ENCODE assay signal across 10 cellular contexts in genomic region chr16:30382398-30383015, GRCh38. TPM values are rescaled to one million over a fixed set of nuclear protein-coding genes. Genes with fewer than 3 reads are reported as not detected.
A peak's percentile ranks its signal among the peaks of the same experiment; 100 is the strongest.
DNase-seq lines count a peak whose midpoint lies in the region; ATAC-seq and TF ChIP-seq lines count a peak whose summit lies in the region.
"Had no signal": no experiment of that assay in that cellular context is flagged by ENCODE, and none has a peak within 500 bp of the region (broad histone marks: within the 10 kb centered on the region; RNA-seq: fewer than 3 reads in every experiment).

A gene with protein sequence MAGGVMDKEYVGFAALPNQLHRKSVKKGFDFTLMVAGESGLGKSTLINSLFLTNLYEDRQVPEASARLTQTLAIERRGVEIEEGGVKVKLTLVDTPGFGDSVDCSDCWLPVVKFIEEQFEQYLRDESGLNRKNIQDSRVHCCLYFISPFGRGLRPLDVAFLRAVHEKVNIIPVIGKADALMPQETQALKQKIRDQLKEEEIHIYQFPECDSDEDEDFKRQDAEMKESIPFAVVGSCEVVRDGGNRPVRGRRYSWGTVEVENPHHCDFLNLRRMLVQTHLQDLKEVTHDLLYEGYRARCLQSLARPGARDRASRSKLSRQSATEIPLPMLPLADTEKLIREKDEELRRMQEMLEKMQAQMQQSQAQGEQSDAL (minus strand): TSS chr16:30382561. CDS start chr16:30382542, 19 bp downstream.

- H3K9me3 ChIP-seq in mucosa of descending colon (no peaks in the 10 kb centered on the region), thymus (ENCODE audit: control insufficient read depth) (peaks cover 2% of the 10 kb centered on the region), gastrocnemius medialis (no peaks in the 10 kb centered on the region)
- H3K9me3 ChIP-seq: A549 had no signal

- no peak for TF ChIP-seq CTCF in mucosa of descending colon (IDR thresholded peaks at IDR 0.05)
- TF ChIP-seq CTCF in gastrocnemius medialis (IDR thresholded peaks at IDR 0.05 in 4 of 5, conservative IDR thresholded peaks at IDR 0.05 in 1 of 5): no peak

- H3K27me3 ChIP-seq in thymus (ENCODE audit: control insufficient read depth, insufficient read depth): no peaks in the 10 kb centered on the region
- no peaks in the 10 kb centered on the region for H3K27me3 ChIP-seq in gastrocnemius medialis

- ATAC-seq in mucosa of descending colon (peak; percentile 7), gastrocnemius medialis (no peak)
- ATAC-seq: A549, Panc1 had no signal

- 5% methylated on average over 11 of the region's 11 CpGs for WGBS in thymus

- intact Hi-C loops in mucosa of descending colon (cut with DNase I, micrococcal nuclease): no loop called here
- intact Hi-C loops in gastrocnemius medialis (cut with DNase I; ENCODE audit: low total_unique reads): no loop called here

- no peak for TF ChIP-seq POLR2A in gastrocnemius medialis (IDR thresholded peaks at IDR 0.05)

- H3K27ac ChIP-seq in thymus (ENCODE audit: low read depth): peak within 1 kb of the TSS; percentile 97
- H3K27ac ChIP-seq in gastrocnemius medialis: peak within 1 kb of the TSS in 2 of 4 donors; percentile 38 to 44
- H3K27ac ChIP-seq: A549 had no signal

- DNase-seq in NCI-H1436 (lab: John Stamatoyannopoulos, UW): peak; percentile 59
- DNase-seq in NCI-H1436 treated with DMSO at 0.1 percent for 48 hours (lab: John Stamatoyannopoulos, UW): no peak
- DNase-seq in activated CD8-positive, alpha-beta memory T cell treated with anti-CD3 and anti-CD28 coated beads for 48 hours (ENCODE audit: low read depth in 2 of 3, low spot score in 2 of 3): peak; percentile 59 to 61 (median 60)
- DNase-seq in mucosa of descending colon: peak; percentile 58 to 84 (median 66)
- DNase-seq in globus pallidus (ENCODE audit: low spot score): no peak
- DNase-seq in gastrocnemius medialis: no peak
- no peak for DNase-seq in cortex of kidney (lab: John Stamatoyannopoulos, UW)

- in situ Hi-C loops in gastrocnemius medialis (cut with MboI; ENCODE audit: low sequenced_read_pairs in 4 of 4): no loop called here

- H3K4me3 ChIP-seq in mucosa of descending colon (no peak within 1 kb of the TSS), thymus (ENCODE audit: low read length) (peak within 1 kb of the TSS; percentile 74), gastrocnemius medialis (no peak within 1 kb of the TSS)
- H3K4me3 ChIP-seq: A549 had no signal

- no peaks in the 10 kb centered on the region for H3K36me3 ChIP-seq in mucosa of descending colon (ENCODE audit: low read depth)
- H3K36me3 ChIP-seq in thymus (ENCODE audit: control insufficient read depth, insufficient read depth): no peaks in the 10 kb centered on the region
- no peaks in the 10 kb centered on the region for H3K36me3 ChIP-seq in gastrocnemius medialis

- peaks cover 5% of the 10 kb centered on the region for H3K4me1 ChIP-seq in mucosa of descending colon (ENCODE audit: low read depth)
- H3K4me1 ChIP-seq in thymus (ENCODE audit: control insufficient read depth, insufficient read depth, low read length): peaks cover 33% of the 10 kb centered on the region
- peaks cover 6 to 13% of the 10 kb centered on the region in 2 donors for H3K4me1 ChIP-seq in gastrocnemius medialis

RNA-seq across cellular contexts. Expression of the gene that starts here (rescaled TPM):
- total RNA-seq in mucosa of descending colon: 1 to 10 TPM; 5.6 to 6.1 (median 6.0) TPM
- polyA plus RNA-seq in thymus: 337 TPM
- under 1 TPM in 1 of 4 donors, not detected in 3; 0.65 TPM for total RNA-seq in gastrocnemius medialis

Comparison
In these comparisons a context has a peak if more than half of its experiments do, and no peak if none do; other contexts are left out.
1. DNase-seq: peak in NCI-H1436 (single experiment), activated CD8-positive, alpha-beta memory T cell treated with anti-CD3 and anti-CD28 coated beads for 48 hours (3 of 3) and mucosa of descending colon (3 of 3); none in NCI-H1436 treated with DMSO at 0.1 percent for 48 hours (single experiment), globus pallidus (single experiment), gastrocnemius medialis (0 of 2) and cortex of kidney (single experiment).